Comparison of ENCODE assay signal across 1 cellular context in genomic region chr17:50927287-50927686, GRCh38.
TF ChIP-seq lines count a peak whose summit lies in the region.

No MANE protein-coding gene starts in this region.

TF ChIP-seq in HepG2, 621 proteins besides CTCF, POLR2A, EP300 and RAD21 (continued from another document):
- no peak for TF ChIP-seq MTA3 (CRISPR knock-in tag; IDR thresholded peaks at IDR 0.05)
